23 cellular contexts compared by ENCODE assay signal in genomic region chr6:69887714-69888345, GRCh38. TPM values are rescaled to one million over a fixed set of nuclear protein-coding genes. Genes with fewer than 3 reads are reported as not detected.
A peak's percentile ranks its signal among the peaks of the same experiment; 100 is the strongest.
DNase-seq lines count a peak whose midpoint lies in the region; ATAC-seq and TF ChIP-seq lines count a peak whose summit lies in the region.
"Had no signal": no experiment of that assay in that cellular context is flagged by ENCODE, and none has a peak within 500 bp of the region (broad histone marks: within the 10 kb centered on the region; RNA-seq: fewer than 3 reads in every experiment).

No MANE protein-coding gene starts in this region.

- no peaks in the 10 kb centered on the region for H3K9me2 ChIP-seq in SU-DHL-6 (replicated peaks; ENCODE audit: insufficient read depth, low read length)

- peak overlapping the region; percentile 32 for H3K4me2 ChIP-seq in SU-DHL-6 (ENCODE audit: low read depth, low read length, poor library complexity, severe bottlenecking)
- H3K4me2 ChIP-seq: BLaER1 treated with 17β-estradiol and CSF1 and Interleukin-3, amounts not matched to agents 10 nM and 100 nM; GM23338 had no signal

- no peak overlapping the region for H2AFZ ChIP-seq in SU-DHL-6 (ENCODE audit: low read depth, low read length, severe bottlenecking)
- H2AFZ ChIP-seq: GM23338 had no signal

- peak; percentile 51 to 67 for DNase-seq in HAP-1 (ENCODE audit: low spot score in 2 of 2)
- no peak for DNase-seq in memory B cell (ENCODE audit: low spot score in 2 of 2)
- no peak for DNase-seq in NK-92 treated with Interleukin-12 subunit alpha and Interleukin-12 subunit beta, amount 100 ng/mL, for 24 hours (lab: John Stamatoyannopoulos, UW)
- no peak for DNase-seq in HT-29 (ENCODE audit: low spot score)
- DNase-seq: KG1, NCI-H1092 treated with DMSO at 0.1 percent for 48 hours, NCI-H1436 treated with DMSO at 0.1 percent for 48 hours, NCI-H1930, NCI-H2227 treated with DMSO at 0.1 percent for 48 hours, NCI-H510A, SIG-M5 had no signal

- H3K36me3 Mint-ChIP-seq in memory B cell = peaks cover 22% of the 10 kb centered on the region
- H3K36me3 Mint-ChIP-seq: CD4-positive, alpha-beta memory T cell had no signal

- H3K27ac ChIP-seq in SU-DHL-6 (ENCODE audit: low read depth, low read length) (peak overlapping the region; percentile 8), thymus (ENCODE audit: low read depth) (peak overlapping the region; percentile 31)
- H3K27ac ChIP-seq: BLaER1 treated with 17β-estradiol and CSF1 and Interleukin-3, amounts not matched to agents 10 nM and 100 nM; HL-60 had no signal

- H3K27me3 ChIP-seq in HAP-1 (ENCODE audit: low read depth) = no peaks in the 10 kb centered on the region
- no peaks in the 10 kb centered on the region for H3K27me3 ChIP-seq in SU-DHL-6 (ENCODE audit: low read length)
- H3K27me3 ChIP-seq in thymus (ENCODE audit: control insufficient read depth, insufficient read depth) = no peaks in the 10 kb centered on the region
- H3K27me3 ChIP-seq: BLaER1 treated with 17β-estradiol and CSF1 and Interleukin-3, amounts not matched to agents 10 nM and 100 nM had no signal

- no peak overlapping the region for H3K4me3 Mint-ChIP-seq in memory B cell
- H3K4me3 Mint-ChIP-seq: CD4-positive, alpha-beta memory T cell; GM23338 had no signal

- no peaks in the 10 kb centered on the region for H3K79me2 ChIP-seq in SU-DHL-6 (ENCODE audit: insufficient read depth, low read length)

- no peak overlapping the region for H3K4me3 ChIP-seq in HAP-1
- no peak overlapping the region for H3K4me3 ChIP-seq in SU-DHL-6 (ENCODE audit: insufficient read depth, low read length, poor library complexity, severe bottlenecking)
- H3K4me3 ChIP-seq in thymus (ENCODE audit: low read length) = no peak overlapping the region
- H3K4me3 ChIP-seq: BLaER1 treated with 17β-estradiol and CSF1 and Interleukin-3, amounts not matched to agents 10 nM and 100 nM; GM23338 had no signal

- TF ChIP-seq CTCF in SU-DHL-6 (IDR thresholded peaks at IDR 0.05; ENCODE audit: insufficient read depth, low read length, poor library complexity, severe bottlenecking) = no peak

- peaks cover 36% of the 10 kb centered on the region for H3K4me1 ChIP-seq in HAP-1
- no peaks in the 10 kb centered on the region for H3K4me1 ChIP-seq in thymus (ENCODE audit: control insufficient read depth, insufficient read depth, low read length)
- H3K4me1 ChIP-seq: BLaER1 treated with 17β-estradiol and CSF1 and Interleukin-3, amounts not matched to agents 10 nM and 100 nM had no signal

- no peaks in the 10 kb centered on the region for H3K27me3 Mint-ChIP-seq in memory B cell

- no peak for ATAC-seq in memory B cell (ENCODE audit: low read depth)
- ATAC-seq in HG03442 (IDR thresholded peaks at IDR 0.05; ENCODE audit: unreplicated experiment) = no peak
- ATAC-seq: GM23338, HCT116, Panc1, SK-N-SH treated with all-trans-retinoic acid at 6 μM for 48 hours had no signal

- no peak overlapping the region for H3K9ac ChIP-seq in SU-DHL-6 (ENCODE audit: low read length)
- H3K9ac ChIP-seq: BLaER1 treated with 17β-estradiol and CSF1 and Interleukin-3, amounts not matched to agents 10 nM and 100 nM had no signal

- no peaks in the 10 kb centered on the region for H4K20me1 ChIP-seq in SU-DHL-6 (ENCODE audit: low read depth, low read length)
- H4K20me1 ChIP-seq: BLaER1 treated with 17β-estradiol and CSF1 and Interleukin-3, amounts not matched to agents 10 nM and 100 nM had no signal

- 92% methylated on average over 5 of the region's 5 CpGs for WGBS in thymus

- peaks cover 42% of the 10 kb centered on the region for H3K4me1 Mint-ChIP-seq in memory B cell
- H3K4me1 Mint-ChIP-seq: CD4-positive, alpha-beta memory T cell; GM23338 had no signal

- H3K9me3 ChIP-seq in HAP-1 = peaks cover 4% of the 10 kb centered on the region; the same call in 1 of the 2 replicates
- no peaks in the 10 kb centered on the region for H3K9me3 ChIP-seq in SU-DHL-6 (ENCODE audit: insufficient read depth, low read length)
- no peaks in the 10 kb centered on the region for H3K9me3 ChIP-seq in thymus (ENCODE audit: control insufficient read depth)

- H3K36me3 ChIP-seq in HAP-1 (replicated peaks) = no peaks in the 10 kb centered on the region; the same call in 1 of the 2 replicates
- H3K36me3 ChIP-seq in SU-DHL-6 (ENCODE audit: low read length) = no peaks in the 10 kb centered on the region
- H3K36me3 ChIP-seq in thymus (ENCODE audit: control insufficient read depth, insufficient read depth) = no peaks in the 10 kb centered on the region
- H3K36me3 ChIP-seq: BLaER1 treated with 17β-estradiol and CSF1 and Interleukin-3, amounts not matched to agents 10 nM and 100 nM had no signal

- H3K9me3 Mint-ChIP-seq in memory B cell = peaks cover 5% of the 10 kb centered on the region

- no peaks in the 10 kb centered on the region for H3F3A ChIP-seq in SU-DHL-6 (ENCODE audit: insufficient read depth)

- H3K27ac Mint-ChIP-seq in memory B cell = peak overlapping the region; percentile 88
- H3K27ac Mint-ChIP-seq: GM23338 had no signal

- in situ Hi-C loops in HAP-1 (cut with MboI; ENCODE audit: low sequenced_read_pairs) = no loop called here

RNA-seq across cellular contexts. Expression of gene COL19A1, which starts 21.5 kb away (rescaled TPM):
- 0.34 TPM for polyA plus RNA-seq in thymus
- total RNA-seq in HT-29 (2014; rRNA removed; shearing (Covaris generic)) = not detected in 2 replicates
- total RNA-seq: CD4-positive, alpha-beta memory T cell; G401; GM23338; HT1080 had no signal
- polyA plus RNA-seq: GM23338 had no signal

Comparison
In these comparisons a context has a peak if more than half of its experiments do, and no peak if none do; other contexts are left out.
1. DNase-seq: peak in HAP-1 (2 of 2); none in memory B cell (0 of 2), NK-92 treated with Interleukin-12 subunit alpha and Interleukin-12 subunit beta, amount 100 ng/mL, for 24 hours (single experiment) and HT-29 (single experiment).